27 cellular contexts compared by ENCODE assay signal in genomic region chr1:156869455-156869854, GRCh38. TPM values are rescaled to one million over a fixed set of nuclear protein-coding genes. Genes with fewer than 3 reads are reported as not detected.
"Had no signal": no experiment of that assay in that cellular context is flagged by ENCODE, and none has a peak within 500 bp of the region (broad histone marks: within the 10 kb centered on the region; RNA-seq: fewer than 3 reads in every experiment).

No MANE protein-coding gene starts in this region.

- DNase-seq: activated CD4-positive, alpha-beta T cell treated with anti-CD3 and anti-CD28 coated beads, Interleukin-2, amount 50 U/mL, for 48 hours; activated CD4-positive, CD25-positive, alpha-beta regulatory T cell; activated CD8-positive, alpha-beta memory T cell treated with anti-CD3 and anti-CD28 coated beads, Interleukin-2, amount 10 ng/mL, durations not matched to agents 7 days and 5 days; activated naive CD4-positive, alpha-beta T cell; activated T-cell treated with anti-CD3 and anti-CD28 coated beads, Interleukin-2, amount 50 U/mL, for 48 hours; aorta; body of pancreas; central memory CD4-positive, alpha-beta T cell; Kasumi-1; KBM-7; NCI-H1105 treated with DMSO at 0.1 percent for 48 hours; NCI-H1436 treated with DMSO at 0.1 percent for 48 hours; NCI-H187; NCI-H2081; NCI-H446 treated with DMSO at 0.1 percent for 48 hours; NCI-H524 treated with DMSO at 0.1 percent for 48 hours; NCI-H748 treated with DMSO at 0.1 percent for 48 hours; T-cell; T-helper 2 cell; T1000 had no signal

- H3K36me3 Mint-ChIP-seq: activated CD8-positive, alpha-beta memory T cell treated with anti-CD3 and anti-CD28 coated beads, Interleukin-2, amount 10 ng/mL, durations not matched to agents 7 days and 5 days; activated naive CD4-positive, alpha-beta T cell treated with anti-CD3 and anti-CD28 coated beads, Interleukin-2, amount 50 U/mL, for 24 hours; T-cell had no signal

- H3K27ac Mint-ChIP-seq: activated CD8-positive, alpha-beta memory T cell treated with anti-CD3 and anti-CD28 coated beads, Interleukin-2, amount 10 ng/mL, durations not matched to agents 7 days and 5 days; activated naive CD4-positive, alpha-beta T cell treated with anti-CD3 and anti-CD28 coated beads, Interleukin-2, amount 50 U/mL, for 24 hours; T-cell had no signal

- ATAC-seq: activated CD8-positive, alpha-beta memory T cell treated with anti-CD3 and anti-CD28 coated beads, Interleukin-2, amount 10 ng/mL, durations not matched to agents 7 days and 5 days; body of pancreas; Right ventricle myocardium inferior; T-cell had no signal

- H3K4me3 Mint-ChIP-seq: activated CD8-positive, alpha-beta memory T cell treated with anti-CD3 and anti-CD28 coated beads, Interleukin-2, amount 10 ng/mL, durations not matched to agents 7 days and 5 days; activated naive CD4-positive, alpha-beta T cell treated with anti-CD3 and anti-CD28 coated beads, Interleukin-2, amount 50 U/mL, for 24 hours; T-cell had no signal

- FAIRE-seq: bronchial epithelial cell, TTC549 had no signal

- H3K9me3 Mint-ChIP-seq: activated naive CD4-positive, alpha-beta T cell treated with anti-CD3 and anti-CD28 coated beads, Interleukin-2, amount 50 U/mL, for 24 hours; T-cell had no signal

RNA-seq across cellular contexts. Expression of gene NTRK1, which starts 8.8 kb away (rescaled TPM):
- total RNA-seq: bronchial epithelial cell, chondrocyte, OCI-LY7, RPMI7951 had no signal

RNA-seq across cellular contexts. Expression of gene INSRR, which starts 10.5 kb away (rescaled TPM):
- total RNA-seq: bronchial epithelial cell, chondrocyte, OCI-LY7, RPMI7951 had no signal

RNA-seq across cellular contexts. Expression of gene PEAR1, which starts 24.1 kb away (rescaled TPM):
- total RNA-seq: activated CD8-positive, alpha-beta memory T cell treated with anti-CD3 and anti-CD28 coated beads, Interleukin-2, amount 10 ng/mL, durations not matched to agents 7 days and 5 days; OCI-LY7; RPMI7951 had no signal

RNA-seq across cellular contexts. Expression of gene LRRC71, which starts 51.0 kb away (rescaled TPM):
- total RNA-seq: activated CD8-positive, alpha-beta memory T cell treated with anti-CD3 and anti-CD28 coated beads, Interleukin-2, amount 10 ng/mL, durations not matched to agents 7 days and 5 days; body of pancreas; bronchial epithelial cell; chondrocyte; OCI-LY7; Right ventricle myocardium inferior; RPMI7951; T-cell had no signal

RNA-seq across cellular contexts. Expression of gene SH2D2A, which starts 52.8 kb away (rescaled TPM):
- total RNA-seq: chondrocyte had no signal
